21 cellular contexts compared by ENCODE assay signal in the genomic region with DNA sequence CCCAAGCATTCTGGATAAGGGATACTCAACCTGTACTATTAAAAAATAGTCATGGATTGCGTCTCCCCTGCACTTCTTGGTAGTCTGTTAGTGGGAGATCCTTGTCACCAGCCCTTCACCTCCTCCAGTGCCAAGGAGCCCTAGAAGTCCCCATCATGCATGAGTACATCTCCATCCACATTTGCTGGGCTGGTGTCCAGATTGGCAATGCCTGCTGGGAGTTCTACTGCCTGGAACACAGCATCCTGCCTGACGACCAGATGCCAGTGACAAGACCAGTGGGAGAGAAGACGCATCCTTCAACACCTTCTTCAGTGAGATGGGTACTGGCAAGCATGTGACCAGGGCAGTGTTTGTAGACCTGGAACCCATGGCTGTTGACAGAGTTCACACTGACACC.
"Had no signal": no experiment of that assay in that cellular context is flagged by ENCODE, and none has a peak within 500 bp of the region (broad histone marks: within the 10 kb centered on the region; RNA-seq: fewer than 3 reads in every experiment).

No MANE protein-coding gene starts in this region.

- ATAC-seq: heart left ventricle; mucosa of descending colon; naive thymus-derived CD4-positive, alpha-beta T cell; sciatic nerve; stimulated activated effector memory CD8-positive, alpha-beta T cell treated with anti-CD3 and anti-CD28 coated beads, Interleukin-12 subunit alpha, Interleukin-12 subunit beta, amount 100 ng/mL, for 72 hours had no signal

- H3K27ac ChIP-seq: heart left ventricle, left ventricle myocardium inferior, neutrophil, parathyroid adenoma, skin epidermis, transverse colon, upper lobe of left lung had no signal

- H3K4me3 ChIP-seq: heart left ventricle, left ventricle myocardium inferior, lung, mucosa of descending colon, skin epidermis, transverse colon, upper lobe of left lung had no signal

- H3K4me1 ChIP-seq: heart left ventricle, left ventricle myocardium inferior, parathyroid adenoma, transverse colon, upper lobe of left lung had no signal

- H3K9ac ChIP-seq: parathyroid adenoma had no signal

- H3K27me3 ChIP-seq: heart left ventricle, neutrophil, transverse colon, upper lobe of left lung had no signal

- H2AFZ ChIP-seq: parathyroid adenoma had no signal

- H3K36me3 ChIP-seq: neutrophil, transverse colon, upper lobe of left lung had no signal

- DNase-seq: glutamatergic neuron; heart left ventricle; hypothalamus; islet precursor cell; left ventricle myocardium inferior; midbrain; mucosa of descending colon; naive thymus-derived CD4-positive, alpha-beta T cell; occipital lobe; retina; stimulated activated CD4-positive, alpha-beta T cell treated with anti-CD3 and anti-CD28 coated beads, Interleukin-4, amount 100 ng/mL, for 24 hours; stimulated activated naive CD4-positive, alpha-beta T cell; substantia nigra; transverse colon; upper lobe of left lung had no signal

- H3K9me3 ChIP-seq: left ventricle myocardium inferior, mucosa of descending colon, neutrophil, transverse colon, upper lobe of left lung had no signal
